ENCODE assay signal across 7 cellular contexts in genomic region chr10:97736403-97736901, GRCh38. TPM values are rescaled to one million over a fixed set of nuclear protein-coding genes. Genes with fewer than 3 reads are reported as not detected.
A peak's percentile ranks its signal among the peaks of the same experiment; 100 is the strongest.
DNase-seq lines count a peak whose midpoint lies in the region; ATAC-seq and TF ChIP-seq lines count a peak whose summit lies in the region.

No MANE protein-coding gene starts in this region.

- DNase-seq in activated T-helper 2 cell treated with anti-CD3 and anti-CD28 coated beads, Interferon-gamma antibody, Interleukin-2, Interleukin-4, amounts not matched to agents 10 μg/mL and 5 μg/mL and 100 μg/mL, durations not matched to agents 14 hours and 24 hours and 36 hours (ENCODE audit: low spot score) = no peak
- peak in 1 of 3 donors; percentile 1 for DNase-seq in right lobe of liver
- DNase-seq in type B pancreatic cell (ENCODE audit: extremely low spot score, unreplicated experiment) = no peak
- DNase-seq in UCSD-AML1 (lab: John Stamatoyannopoulos, UW; ENCODE audit: unreplicated experiment) = no peak
- no peak for DNase-seq in dermis blood vessel endothelial cell

- no peaks in the 10 kb centered on the region for H3K27me3 Mint-ChIP-seq in activated T-helper 2 cell treated with anti-CD3 and anti-CD28 coated beads, Interferon-gamma antibody, Interleukin-2, Interleukin-4, amounts not matched to agents 10 μg/mL and 5 μg/mL and 100 μg/mL, durations not matched to agents 14 hours and 24 hours and 36 hours (ENCODE audit: low read depth)
- H3K27me3 Mint-ChIP-seq in type B pancreatic cell = peaks cover 13% of the 10 kb centered on the region

- peaks cover 38% of the 10 kb centered on the region for H3K36me3 Mint-ChIP-seq in activated T-helper 2 cell treated with anti-CD3 and anti-CD28 coated beads, Interferon-gamma antibody, Interleukin-2, Interleukin-4, amounts not matched to agents 10 μg/mL and 5 μg/mL and 100 μg/mL, durations not matched to agents 14 hours and 24 hours and 36 hours (ENCODE audit: low read depth)
- peaks cover 3% of the 10 kb centered on the region for H3K36me3 Mint-ChIP-seq in type B pancreatic cell

- no peaks in the 10 kb centered on the region for H3K9me3 ChIP-seq in right lobe of liver

- ATAC-seq in GM19463 (IDR thresholded peaks at IDR 0.05; ENCODE audit: unreplicated experiment) (peak; percentile 16), HG03135 (IDR thresholded peaks at IDR 0.05; ENCODE audit: unreplicated experiment) (peak; percentile 4), right lobe of liver (peak; percentile 6 to 23 (median 12))

- no peak for TF ChIP-seq POLR2A in right lobe of liver (IDR thresholded peaks at IDR 0.05)

- TF ChIP-seq CTCF in right lobe of liver (IDR thresholded peaks at IDR 0.05) (no peak), type B pancreatic cell (conservative IDR thresholded peaks at IDR 0.05) (no peak)

- peaks cover 36% of the 10 kb centered on the region for H3K4me1 Mint-ChIP-seq in activated T-helper 2 cell treated with anti-CD3 and anti-CD28 coated beads, Interferon-gamma antibody, Interleukin-2, Interleukin-4, amounts not matched to agents 10 μg/mL and 5 μg/mL and 100 μg/mL, durations not matched to agents 14 hours and 24 hours and 36 hours (ENCODE audit: low read depth)
- H3K4me1 Mint-ChIP-seq in type B pancreatic cell (ENCODE audit: unreplicated experiment) = peaks cover 29% of the 10 kb centered on the region

- H3K27me3 ChIP-seq in right lobe of liver = no peaks in the 10 kb centered on the region

- 71% methylated on average over 10 of the region's 13 CpGs for WGBS in right lobe of liver (ENCODE audit: insufficient coverage, low coverage, low lambda C conversion rate, missing lambda C conversion rate)

- intact Hi-C loops in activated T-helper 2 cell treated with anti-CD3 and anti-CD28 coated beads, Interferon-gamma antibody, Interleukin-2, Interleukin-4, amounts not matched to agents 10 μg/mL and 5 μg/mL and 100 μg/mL, durations not matched to agents 14 hours and 24 hours and 36 hours (cut with micrococcal nuclease) = no loop called here
- intact Hi-C loops in right lobe of liver (cut with DNase I) = loop anchor here in 1 of 2 donors (10.0 kb wide), 1 partner anchor 62 kb away; no protein-coding TSS in a partner anchor

- H3K9me3 Mint-ChIP-seq in activated T-helper 2 cell treated with anti-CD3 and anti-CD28 coated beads, Interferon-gamma antibody, Interleukin-2, Interleukin-4, amounts not matched to agents 10 μg/mL and 5 μg/mL and 100 μg/mL, durations not matched to agents 14 hours and 24 hours and 36 hours = peaks cover 3% of the 10 kb centered on the region
- H3K9me3 Mint-ChIP-seq in type B pancreatic cell = peaks cover 8% of the 10 kb centered on the region

- H3K27ac Mint-ChIP-seq in activated T-helper 2 cell treated with anti-CD3 and anti-CD28 coated beads, Interferon-gamma antibody, Interleukin-2, Interleukin-4, amounts not matched to agents 10 μg/mL and 5 μg/mL and 100 μg/mL, durations not matched to agents 14 hours and 24 hours and 36 hours = peak overlapping the region; percentile 93
- peak overlapping the region; percentile 98 for H3K27ac Mint-ChIP-seq in type B pancreatic cell

- peak overlapping the region in 2 of 3 donors; percentile 80 to 93 for H3K27ac ChIP-seq in right lobe of liver

- H3K4me3 ChIP-seq in right lobe of liver = peak overlapping the region in 2 of 3 donors; percentile 85 to 99

- H3K4me1 ChIP-seq in right lobe of liver = peaks cover 0 to 15% (median 6%) of the 10 kb centered on the region in 4 donors

- peaks cover 0 to 24% (median 0%) of the 10 kb centered on the region in 4 donors for H3K36me3 ChIP-seq in right lobe of liver

- H3K4me3 Mint-ChIP-seq in activated T-helper 2 cell treated with anti-CD3 and anti-CD28 coated beads, Interferon-gamma antibody, Interleukin-2, Interleukin-4, amounts not matched to agents 10 μg/mL and 5 μg/mL and 100 μg/mL, durations not matched to agents 14 hours and 24 hours and 36 hours (ENCODE audit: low read depth) = peak overlapping the region; percentile 93
- peak overlapping the region; percentile 100 for H3K4me3 Mint-ChIP-seq in type B pancreatic cell

RNA-seq across cellular contexts. Expression of gene ZFYVE27, which starts 0.5 kb away (rescaled TPM):
- total RNA-seq in activated T-helper 2 cell treated with anti-CD3 and anti-CD28 coated beads, Interferon-gamma antibody, Interleukin-2, Interleukin-4, amounts not matched to agents 10 μg/mL and 5 μg/mL and 100 μg/mL, durations not matched to agents 14 hours and 24 hours and 36 hours = 35.0 and 40.2 TPM in 2 replicates
- total RNA-seq in right lobe of liver = 10 to 100 TPM in 5 of 6 experiments, 1 to 10 TPM in 1; 9.2 to 19.3 (median 12.6) TPM
- total RNA-seq in type B pancreatic cell (ENCODE audit: low replicate concordance) = 25.6 and 28.8 TPM in 2 replicates
- total RNA-seq in dermis blood vessel endothelial cell = 19.6 and 20.6 TPM in 2 replicates

RNA-seq across cellular contexts. Expression of gene MARVELD1, which starts 22.9 kb away (rescaled TPM):
- total RNA-seq in activated T-helper 2 cell treated with anti-CD3 and anti-CD28 coated beads, Interferon-gamma antibody, Interleukin-2, Interleukin-4, amounts not matched to agents 10 μg/mL and 5 μg/mL and 100 μg/mL, durations not matched to agents 14 hours and 24 hours and 36 hours = 5.6 and 6.5 TPM in 2 replicates
- total RNA-seq in right lobe of liver (1 to 10 TPM; 1.5 to 3.1 (median 2.3) TPM), type B pancreatic cell (ENCODE audit: low replicate concordance) (16.8 and 43.7 TPM in 2 replicates), dermis blood vessel endothelial cell (18.2 and 24.4 TPM in 2 replicates)

RNA-seq across cellular contexts. Expression of gene SFRP5, which starts 35.3 kb away (rescaled TPM):
- not detected in 2 replicates for total RNA-seq in activated T-helper 2 cell treated with anti-CD3 and anti-CD28 coated beads, Interferon-gamma antibody, Interleukin-2, Interleukin-4, amounts not matched to agents 10 μg/mL and 5 μg/mL and 100 μg/mL, durations not matched to agents 14 hours and 24 hours and 36 hours
- total RNA-seq in right lobe of liver (1 to 10 TPM; 1.6 to 6.6 (median 4.5) TPM), type B pancreatic cell (ENCODE audit: low replicate concordance) (5.7 and 9.6 TPM in 2 replicates), dermis blood vessel endothelial cell (not detected in 2 replicates)

RNA-seq across cellular contexts. Expression of gene AVPI1, which starts 49.4 kb away (rescaled TPM):
- 2.3 and 2.4 TPM in 2 replicates for total RNA-seq in activated T-helper 2 cell treated with anti-CD3 and anti-CD28 coated beads, Interferon-gamma antibody, Interleukin-2, Interleukin-4, amounts not matched to agents 10 μg/mL and 5 μg/mL and 100 μg/mL, durations not matched to agents 14 hours and 24 hours and 36 hours
- total RNA-seq in right lobe of liver = 10 to 100 TPM; 10.3 to 27.0 (median 20.2) TPM
- 7.8 and 16.2 TPM in 2 replicates for total RNA-seq in type B pancreatic cell (ENCODE audit: low replicate concordance)
- total RNA-seq in dermis blood vessel endothelial cell = 4.4 and 5.6 TPM in 2 replicates
